8 cellular contexts compared by ENCODE assay signal in the genomic region with DNA sequence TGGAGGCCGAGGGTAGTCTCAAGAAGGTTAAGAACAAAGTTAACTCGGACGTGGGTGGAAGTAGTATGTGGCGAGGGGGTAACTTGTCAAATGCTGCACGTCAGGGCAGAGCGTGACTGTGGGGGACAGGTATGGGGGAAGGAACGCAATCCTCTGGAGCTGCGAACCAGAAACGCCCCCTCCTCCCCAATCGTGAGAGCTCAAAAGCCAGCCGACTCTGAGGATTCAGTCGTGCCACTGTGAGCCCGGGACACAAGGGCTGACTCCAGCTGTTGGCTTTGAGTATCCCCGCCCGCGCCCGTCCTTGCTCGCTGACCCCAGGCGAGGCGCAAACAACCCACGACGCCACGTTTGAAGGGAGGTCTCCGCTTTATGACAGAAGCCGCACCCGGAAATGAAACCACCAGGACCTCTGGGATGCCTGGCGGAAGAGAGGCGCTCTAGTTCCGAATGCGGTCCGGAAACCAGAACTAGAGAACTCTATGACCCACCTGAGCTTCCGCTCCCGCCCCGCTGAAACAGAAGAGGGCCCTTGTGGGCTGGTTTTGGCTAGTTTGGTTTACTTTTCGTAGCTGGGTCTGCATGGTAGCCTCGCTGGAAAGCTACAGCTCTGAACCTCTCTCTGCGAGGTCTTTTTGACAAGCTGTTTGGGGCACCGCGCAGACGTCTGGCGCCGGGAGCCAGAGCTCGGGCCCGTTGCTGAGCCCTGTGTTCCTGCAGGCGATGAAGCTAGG. TPM values are rescaled to one million over a fixed set of nuclear protein-coding genes. Genes with fewer than 3 reads are reported as not detected.
DNase-seq lines count a peak whose midpoint lies in the region; ATAC-seq and TF ChIP-seq lines count a peak whose summit lies in the region.

A gene (minus strand): TSS at position 377 of the 734 bp plus-strand sequence. CDS start 550 bp downstream, outside the sequence.

- peak within 1 kb of the TSS; percentile 78 for H4K5ac ChIP-seq in mesendoderm (ENCODE audit: low read length)

- peaks cover 6% of the 10 kb centered on the region for H3K36me3 Mint-ChIP-seq in CD4-positive, CD25-positive, alpha-beta regulatory T cell
- H3K36me3 Mint-ChIP-seq in endodermal cell (ENCODE audit: low read depth) = no peaks in the 10 kb centered on the region

- H3K27ac ChIP-seq in CD4-positive, CD25-positive, alpha-beta regulatory T cell (ENCODE audit: insufficient read depth, low read length, poor library complexity, severe bottlenecking) = peak within 1 kb of the TSS; percentile 95
- H3K27ac ChIP-seq in endodermal cell (ENCODE audit: low read depth, low read length) = peak within 1 kb of the TSS; percentile 42
- H3K27ac ChIP-seq in mesendoderm (ENCODE audit: low read depth, low read length) = peak within 1 kb of the TSS; percentile 6

- peaks cover 0 to 1% (median 0%) of the 10 kb centered on the region in 7 donors for H3K9me3 Mint-ChIP-seq in CD4-positive, CD25-positive, alpha-beta regulatory T cell
- no peaks in the 10 kb centered on the region for H3K9me3 Mint-ChIP-seq in endodermal cell

- H3K4ac ChIP-seq in mesendoderm (ENCODE audit: low read depth, low read length) = peak within 1 kb of the TSS; percentile 57

- no peak within 1 kb of the TSS for H4K8ac ChIP-seq in mesendoderm (ENCODE audit: low read depth, low read length)

- H3K4me2 ChIP-seq in mesendoderm (ENCODE audit: low read length) = peak within 1 kb of the TSS; percentile 99

- H3K4me1 Mint-ChIP-seq in CD4-positive, CD25-positive, alpha-beta regulatory T cell = peaks cover 17 to 32% (median 23%) of the 10 kb centered on the region in 4 donors
- H3K4me1 Mint-ChIP-seq in endodermal cell = peaks cover 7% of the 10 kb centered on the region

- H3K4me3 Mint-ChIP-seq in CD4-positive, CD25-positive, alpha-beta regulatory T cell = peak within 1 kb of the TSS; percentile 92 to 100 (median 96)
- peak within 1 kb of the TSS; percentile 94 for H3K4me3 Mint-ChIP-seq in endodermal cell

- H3K27me3 Mint-ChIP-seq in CD4-positive, CD25-positive, alpha-beta regulatory T cell = peaks cover 7% of the 10 kb centered on the region
- peaks cover 10% of the 10 kb centered on the region for H3K27me3 Mint-ChIP-seq in endodermal cell (ENCODE audit: insufficient read depth)

- peak; percentile 99 to 100 for ATAC-seq in CD4-positive, CD25-positive, alpha-beta regulatory T cell (ENCODE audit: low read depth in 2 of 2)
- peak; percentile 80 for ATAC-seq in GM19468 (IDR thresholded peaks at IDR 0.05; ENCODE audit: extremely low read depth, unreplicated experiment)

- H2BK5ac ChIP-seq in mesendoderm (ENCODE audit: low read length) = no peak within 1 kb of the TSS

- peak; percentile 86 to 96 (median 90) for DNase-seq in CD4-positive, CD25-positive, alpha-beta regulatory T cell
- DNase-seq in HT1080 (ENCODE audit: low read depth) (peak; percentile 91), NOMO-1 (lab: John Stamatoyannopoulos, UW; ENCODE audit: unreplicated experiment in 2 of 2) (peak; percentile 90 to 94), endodermal cell (peak; percentile 95), mesendoderm (peak; percentile 94)
- DNase-seq in activated CD8-positive, alpha-beta memory T cell treated with anti-CD3 and anti-CD28 coated beads for 48 hours (ENCODE audit: low read depth in 2 of 3, low spot score in 2 of 3) = peak; percentile 60 to 73 (median 65)
- DNase-seq in stimulated activated CD8-positive, alpha-beta memory T cell treated with anti-CD3 and anti-CD28 coated beads, Interleukin-12 subunit alpha, Interleukin-12 subunit beta, amount 100 ng/mL, for 4 hours (ENCODE audit: low read depth) = peak; percentile 72

- peaks cover 11% of the 10 kb centered on the region for H3K36me3 ChIP-seq in CD4-positive, CD25-positive, alpha-beta regulatory T cell (ENCODE audit: control insufficient read depth, insufficient read depth, low read length)
- H3K36me3 ChIP-seq in endodermal cell (ENCODE audit: control insufficient read depth, insufficient read depth, low read length) (peaks cover 28% of the 10 kb centered on the region), mesendoderm (ENCODE audit: control insufficient read depth, insufficient read depth, low read length) (no peaks in the 10 kb centered on the region)

- no peak within 1 kb of the TSS for H2BK15ac ChIP-seq in mesendoderm (replicated peaks; ENCODE audit: low read depth)

- peak within 1 kb of the TSS; percentile 95 for H3K56ac ChIP-seq in mesendoderm (ENCODE audit: low read length)

- no peaks in the 10 kb centered on the region for H3K9me3 ChIP-seq in CD4-positive, CD25-positive, alpha-beta regulatory T cell (ENCODE audit: control insufficient read depth in 2 of 2, low read length in 2 of 2)
- H3K9me3 ChIP-seq in endodermal cell (ENCODE audit: control insufficient read depth, low read length) = no peaks in the 10 kb centered on the region

- peak within 1 kb of the TSS; percentile 15 for H3K23ac ChIP-seq in mesendoderm (ENCODE audit: low read length)

- H3K4me1 ChIP-seq in CD4-positive, CD25-positive, alpha-beta regulatory T cell (ENCODE audit: control insufficient read depth, insufficient read depth, low read length, poor library complexity, severe bottlenecking) = peaks cover 23% of the 10 kb centered on the region
- H3K4me1 ChIP-seq in endodermal cell (ENCODE audit: control insufficient read depth, insufficient read depth, low read length) (no peaks in the 10 kb centered on the region), mesendoderm (ENCODE audit: control insufficient read depth, low read depth, low read length) (peaks cover 3% of the 10 kb centered on the region)

- no peaks in the 10 kb centered on the region for H3K79me2 ChIP-seq in mesendoderm (ENCODE audit: control insufficient read depth, insufficient read depth, low read length)

- H3K18ac ChIP-seq in mesendoderm (ENCODE audit: low read length) = peak within 1 kb of the TSS; percentile 77

- 0 to 1% methylated on average over 16 to 45 of the region's 45 CpGs for WGBS in endodermal cell (ENCODE audit: insufficient coverage in 1 of 2, insufficient read length in 1 of 2), 2 experiments
- no CpG with 5 or more reads among the region's 45 CpGs for WGBS in mesendoderm (ENCODE audit: extremely low coverage, insufficient coverage, low lambda C conversion rate)

- peak within 1 kb of the TSS; percentile 76 for H3K9ac ChIP-seq in endodermal cell (ENCODE audit: extremely low read depth, low read length, poor library complexity, severe bottlenecking)
- peak within 1 kb of the TSS; percentile 93 for H3K9ac ChIP-seq in mesendoderm (ENCODE audit: low read length)

- H3K27ac Mint-ChIP-seq in CD4-positive, CD25-positive, alpha-beta regulatory T cell = peak within 1 kb of the TSS; percentile 100
- peak within 1 kb of the TSS; percentile 96 for H3K27ac Mint-ChIP-seq in endodermal cell

- H3K79me1 ChIP-seq in mesendoderm (ENCODE audit: low read length) = peaks cover 2% of the 10 kb centered on the region

- H3K27me3 ChIP-seq in CD4-positive, CD25-positive, alpha-beta regulatory T cell (ENCODE audit: control insufficient read depth, insufficient read depth, low read length) = no peaks in the 10 kb centered on the region
- H3K27me3 ChIP-seq in endodermal cell (ENCODE audit: control insufficient read depth, insufficient read depth, low read length, poor library complexity, severe bottlenecking) (peaks cover 3% of the 10 kb centered on the region), mesendoderm (ENCODE audit: insufficient read depth, low read length, poor library complexity) (no peaks in the 10 kb centered on the region)

- no peak within 1 kb of the TSS for H2BK120ac ChIP-seq in mesendoderm (ENCODE audit: low read depth, low read length)

- no peak for TF ChIP-seq CTCF in endodermal cell (conservative IDR thresholded peaks at IDR 0.05)

- H3K4me3 ChIP-seq in CD4-positive, CD25-positive, alpha-beta regulatory T cell (ENCODE audit: low read depth, low read length) = peak within 1 kb of the TSS; percentile 94
- H3K4me3 ChIP-seq in endodermal cell (ENCODE audit: low read length) (peak within 1 kb of the TSS; percentile 94), mesendoderm (ENCODE audit: low read length) (peak within 1 kb of the TSS; percentile 93)

- peak within 1 kb of the TSS; percentile 55 for H2AK5ac ChIP-seq in mesendoderm (ENCODE audit: low read length)

RNA-seq across cellular contexts. Expression of the gene that starts here (rescaled TPM):
- total RNA-seq in CD4-positive, CD25-positive, alpha-beta regulatory T cell = 3.1 TPM
- polyA plus RNA-seq in CD4-positive, CD25-positive, alpha-beta regulatory T cell = 1 to 10 TPM; 1.1 to 3.4 (median 1.6) TPM
- total RNA-seq in HT1080 (2014; rRNA removed; shearing (Covaris generic)) = 8.8 and 9.9 TPM in 2 replicates
- polyA plus RNA-seq in HT1080 (2015; cell fraction: cytosol; rRNA removed) = 9.6 and 10.7 TPM in 2 replicates
- polyA plus RNA-seq in HT1080 (2015; cell fraction: nucleus; rRNA removed) = 15.5 and 16.1 TPM in 2 replicates
- 1 to 10 TPM; 4.0 to 4.8 TPM for total RNA-seq in endodermal cell
- polyA plus RNA-seq in endodermal cell (2013, experiment 1 of 2) = 6.7 TPM
- 5.6 TPM for polyA plus RNA-seq in endodermal cell (2013, experiment 2 of 2)
- polyA plus RNA-seq in mesendoderm (2013, experiment 1 of 2) = 3.1 TPM
- 2.9 TPM for polyA plus RNA-seq in mesendoderm (2013, experiment 2 of 2)

Comparison
In these comparisons a context has a peak if more than half of its experiments do, and no peak if none do; other contexts are left out.
1. Peak in every context shown above with its lines: DNase-seq, ATAC-seq, H3K4me3 ChIP-seq and H3K27ac ChIP-seq.
2. H3K27ac ChIP-seq: peak in every context shown above with its lines; median percentile 95 in CD4-positive, CD25-positive, alpha-beta regulatory T cell; 42 in endodermal cell; 6 in mesendoderm.